In genomic region chr9:27227192-27227591, GRCh38 we compare ENCODE assay signal across 21 cellular contexts.
DNase-seq lines count a peak whose midpoint lies in the region; ATAC-seq and TF ChIP-seq lines count a peak whose summit lies in the region.
"Had no signal": no experiment of that assay in that cellular context is flagged by ENCODE, and none has a peak within 500 bp of the region (broad histone marks: within the 10 kb centered on the region; RNA-seq: fewer than 3 reads in every experiment).

No MANE protein-coding gene starts in this region.

- H3K27ac ChIP-seq in tibial artery, result no peak overlapping the region
- H3K27ac ChIP-seq: colonic mucosa, gastroesophageal sphincter, VCaP had no signal

- peak; percentile 34 for DNase-seq in Daoy (ENCODE audit: low read depth)
- peak; percentile 41 for DNase-seq in LHCN-M2 (ENCODE audit: low read depth)
- DNase-seq in SKM-1 (lab: John Stamatoyannopoulos, UW; ENCODE audit: unreplicated experiment), result peak; percentile 40
- DNase-seq in fibroblast of mammary gland (ENCODE audit: low read depth), result peak; percentile 65
- DNase-seq in tibial artery, result no peak
- DNase-seq in H7, result no peak
- no peak for DNase-seq in DMS153 (lab: John Stamatoyannopoulos, UW)
- DNase-seq: activated CD4-positive, alpha-beta T cell treated with anti-CD3 and anti-CD28 coated beads, Interleukin-2, amount 50 U/mL, for 48 hours; activated naive CD4-positive, alpha-beta T cell; activated T-cell treated with anti-CD3 and anti-CD28 coated beads for 4 hours; colonic mucosa; left colon; MG63; NCI-H2081; NCI-H526; small intestine; stimulated activated CD4-positive, alpha-beta T cell treated with anti-CD3 and anti-CD28 coated beads, Interleukin-4, amount 100 ng/mL, for 24 hours; SW 1271 had no signal

- H3K27me3 ChIP-seq in tibial artery, result no peaks in the 10 kb centered on the region
- H3K27me3 ChIP-seq in H7 (ENCODE audit: control insufficient read depth, insufficient read depth, low read length), result no peaks in the 10 kb centered on the region
- H3K27me3 ChIP-seq: colonic mucosa, gastroesophageal sphincter, MG63 had no signal

- no peak for TF ChIP-seq CTCF in fibroblast of mammary gland (conservative IDR thresholded peaks at IDR 0.05; ENCODE audit: control insufficient read depth, insufficient read depth, low read depth, low read length)
- no peak for TF ChIP-seq CTCF in tibial artery (IDR thresholded peaks at IDR 0.05)

- no peaks in the 10 kb centered on the region for H3K4me1 ChIP-seq in tibial artery
- H3K4me1 ChIP-seq: colonic mucosa, gastroesophageal sphincter had no signal

- peaks cover 0 to 31% (median 15%) of the 10 kb centered on the region in 3 donors for H3K9me3 ChIP-seq in tibial artery
- H3K9me3 ChIP-seq: colonic mucosa, MG63 had no signal

- no peak for ATAC-seq in GM18909 (IDR thresholded peaks at IDR 0.05; ENCODE audit: poor library complexity, unreplicated experiment)
- ATAC-seq: gastroesophageal sphincter, left colon had no signal

- intact Hi-C loops in tibial artery (cut with DNase I; ENCODE audit: low total_unique reads), result no loop called here

- H3K4me3 ChIP-seq in fibroblast of mammary gland (ENCODE audit: control insufficient read depth, low read depth, low read length), result no peak overlapping the region
- no peak overlapping the region for H3K4me3 ChIP-seq in tibial artery
- H3K4me3 ChIP-seq in H7 (ENCODE audit: insufficient read depth, low read depth, low read length), result no peak overlapping the region
- H3K4me3 ChIP-seq: colonic mucosa, gastroesophageal sphincter, MG63 had no signal

- H3K36me3 ChIP-seq in tibial artery (peaks cover 33 to 58% (median 49%) of the 10 kb centered on the region in 3 donors), H7 (replicated peaks; ENCODE audit: control insufficient read depth, insufficient read depth, low read length) (no peaks in the 10 kb centered on the region; the same call in 1 of the 2 replicates)
- H3K36me3 ChIP-seq: colonic mucosa, gastroesophageal sphincter, MG63 had no signal

Comparison
In these comparisons a context has a peak if more than half of its experiments do, and no peak if none do; other contexts are left out.
1. DNase-seq: peak in Daoy (single experiment), LHCN-M2 (single experiment), SKM-1 (single experiment) and fibroblast of mammary gland (single experiment); none in tibial artery (0 of 2), H7 (single experiment) and DMS153 (single experiment).